ENCODE assay signal across 21 cellular contexts in genomic region chrX:120238947-120239346, GRCh38. TPM values are rescaled to one million over a fixed set of nuclear protein-coding genes. Genes with fewer than 3 reads are reported as not detected.
DNase-seq lines count a peak whose midpoint lies in the region; ATAC-seq and TF ChIP-seq lines count a peak whose summit lies in the region.
"Had no signal": no experiment of that assay in that cellular context is flagged by ENCODE, and none has a peak within 500 bp of the region (broad histone marks: within the 10 kb centered on the region; RNA-seq: fewer than 3 reads in every experiment).

No MANE protein-coding gene starts in this region.

- ATAC-seq in HG02571 (IDR thresholded peaks at IDR 0.05; ENCODE audit: unreplicated experiment), result no peak
- ATAC-seq in HG02852 (IDR thresholded peaks at IDR 0.05; ENCODE audit: unreplicated experiment), result no peak
- ATAC-seq: PC-3 had no signal

- peak; percentile 2 for DNase-seq in AG10803 (ENCODE audit: low read depth)
- peak; percentile 0 for DNase-seq in HFFc6
- peak; percentile 6 for DNase-seq in SW480 (ENCODE audit: low spot score)
- peak; percentile 10 for DNase-seq in epithelial cell of esophagus (ENCODE audit: low read depth)
- DNase-seq in NOMO-1 treated with DMSO at 0.1 percent for 48 hours (lab: John Stamatoyannopoulos, UW; ENCODE audit: unreplicated experiment), result no peak
- DNase-seq in OCI-M2 (lab: John Stamatoyannopoulos, UW; ENCODE audit: unreplicated experiment), result no peak
- DNase-seq: Calu3; CD4-positive, alpha-beta memory T cell; DMS53; GOT3; MG63; NCI-H187; NCI-H2107; NCI-H510A; NCI-H748 treated with DMSO at 0.1 percent for 48 hours; NK-92 treated with Interleukin-12 subunit alpha and Interleukin-12 subunit beta, amount 100 ng/mL, for 24 hours; PC-3 had no signal

- no peak overlapping the region for H3K4me3 ChIP-seq in AG10803 (ENCODE audit: low read length)
- no peak overlapping the region for H3K4me3 ChIP-seq in epithelial cell of esophagus (ENCODE audit: low read length)
- H3K4me3 ChIP-seq: BLaER1, MG63 had no signal

- H3K36me3 Mint-ChIP-seq in HFFc6 (ENCODE audit: low read depth), result no peaks in the 10 kb centered on the region

- peaks cover 1% of the 10 kb centered on the region; the same call in 1 of the 2 replicates for H3K27me3 Mint-ChIP-seq in HFFc6 (ENCODE audit: insufficient read depth)
- H3K27me3 Mint-ChIP-seq: CD4-positive, alpha-beta memory T cell; IgD-negative memory B cell had no signal

- no peak for TF ChIP-seq CTCF in AG10803 (conservative IDR thresholded peaks at IDR 0.05; ENCODE audit: low read length)
- TF ChIP-seq CTCF in HFFc6 (IDR thresholded peaks at IDR 0.05), result no peak
- no peak for TF ChIP-seq CTCF in epithelial cell of esophagus (IDR thresholded peaks at IDR 0.05; ENCODE audit: insufficient read depth, low read depth, low read length, missing control alignments)

- H3K4me1 Mint-ChIP-seq in HFFc6 (ENCODE audit: low read depth), result peaks cover 15% of the 10 kb centered on the region

- H3K4me3 Mint-ChIP-seq in HFFc6, result no peak overlapping the region
- H3K4me3 Mint-ChIP-seq: CD4-positive, alpha-beta memory T cell; IgD-negative memory B cell had no signal

- no peak overlapping the region for H3K27ac Mint-ChIP-seq in HFFc6
- H3K27ac Mint-ChIP-seq: CD4-positive, alpha-beta memory T cell; IgD-negative memory B cell had no signal

- no peaks in the 10 kb centered on the region for H3K9me3 Mint-ChIP-seq in HFFc6
- H3K9me3 Mint-ChIP-seq: CD4-positive, alpha-beta memory T cell; IgD-negative memory B cell had no signal

RNA-seq across cellular contexts. Expression of gene ZBTB33, which starts 11.7 kb away (rescaled TPM):
- 10 to 100 TPM in 3 of 6 experiments, 1 to 10 TPM in 3; 7.4 to 11.4 (median 10.1) TPM for total RNA-seq in HFFc6 (2021; fragmentation: NEBNext Ultra II Directional; extraction: Animal tissue kit (Norgen Biotek cat#: 25700))

Comparison
In these comparisons a context has a peak if more than half of its experiments do, and no peak if none do; other contexts are left out.
1. DNase-seq: peak in AG10803 (single experiment), HFFc6 (single experiment), SW480 (single experiment) and epithelial cell of esophagus (single experiment); none in NOMO-1 treated with DMSO at 0.1 percent for 48 hours (single experiment) and OCI-M2 (single experiment).